1 cellular context compared by ENCODE assay signal in the genomic region with DNA sequence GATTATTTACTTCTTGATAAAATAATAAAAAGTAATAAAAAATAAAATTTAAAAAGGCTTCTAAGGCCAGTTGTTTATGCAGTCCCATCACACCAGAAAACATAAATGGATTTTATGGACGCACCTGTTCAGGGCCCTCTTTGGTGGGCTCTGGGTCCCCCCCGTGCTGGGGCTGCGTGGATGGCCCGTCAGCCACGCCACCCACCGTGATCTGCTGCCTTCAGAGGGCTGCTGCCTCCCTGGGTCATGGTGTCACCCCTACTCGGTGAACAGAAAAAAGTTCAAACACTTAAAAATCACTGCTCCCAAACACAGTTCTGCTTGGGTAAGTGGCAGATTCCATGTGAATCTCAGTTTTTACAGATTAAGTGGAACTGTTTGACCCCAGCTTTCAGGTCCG.
TF ChIP-seq lines count a peak whose summit lies in the region.

No MANE protein-coding gene starts in this region.

TF ChIP-seq in H1, 55 proteins besides CTCF, POLR2A, EP300 and RAD21:
- no peak for TF ChIP-seq SP2 (IDR thresholded peaks at IDR 0.05; ENCODE audit: low read length)
- TF ChIP-seq SIRT6 (IDR thresholded peaks at IDR 0.05; ENCODE audit: low read length): no peak
- no peak for TF ChIP-seq BCL11A (IDR thresholded peaks at IDR 0.05; ENCODE audit: low read depth in 2 of 2, low read length in 2 of 2)
- no peak for TF ChIP-seq ZNF274 (IDR thresholded peaks at IDR 0.05; ENCODE audit: borderline replicate concordance, extremely low read depth, low read length)
- TF ChIP-seq RFX5 (IDR thresholded peaks at IDR 0.05; ENCODE audit: borderline replicate concordance, low read depth, low read length): no peak
- TF ChIP-seq GABPA (IDR thresholded peaks at IDR 0.05; ENCODE audit: borderline replicate concordance, insufficient read depth, low read length): no peak
- no peak for TF ChIP-seq HDAC2 (IDR thresholded peaks at IDR 0.05; ENCODE audit: borderline replicate concordance in 1 of 2, low read depth in 2 of 2, low read length in 2 of 2)
- no peak for TF ChIP-seq KDM1A (IDR thresholded peaks at IDR 0.05; ENCODE audit: borderline replicate concordance, low read length)
- TF ChIP-seq RBBP5 (IDR thresholded peaks at IDR 0.05; ENCODE audit: borderline replicate concordance, low read depth, low read length): no peak
